In the genomic region with DNA sequence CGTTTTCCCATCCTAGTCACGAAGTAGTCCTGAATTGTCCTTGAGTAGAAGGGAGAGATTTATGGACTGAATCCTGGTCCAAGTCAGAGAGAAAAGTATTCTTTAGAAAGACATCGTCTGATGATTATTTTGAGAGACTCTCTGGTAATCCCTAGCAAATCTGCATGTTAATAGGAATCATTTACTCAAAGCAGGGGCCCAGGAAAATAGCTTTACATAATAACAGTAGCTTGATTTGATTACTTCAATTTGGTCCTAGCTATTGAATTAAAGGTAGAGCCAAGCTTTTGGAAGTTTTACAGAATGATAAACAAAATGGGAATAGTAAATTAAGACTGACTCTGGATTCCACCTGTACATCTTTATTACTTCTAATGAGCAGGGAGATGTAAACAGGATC, we compare ENCODE assay signal across 15 cellular contexts.
DNase-seq lines count a peak whose midpoint lies in the region; FAIRE-seq and TF ChIP-seq lines count a peak whose summit lies in the region.
"Had no signal": no experiment of that assay in that cellular context is flagged by ENCODE, and none has a peak within 500 bp of the region (broad histone marks: within the 10 kb centered on the region; RNA-seq: fewer than 3 reads in every experiment).

No MANE protein-coding gene starts in this region.

- peaks cover 43 to 54% of the 10 kb centered on the region in 2 experiments for H3K4me1 Mint-ChIP-seq in H9
- H3K4me1 Mint-ChIP-seq: B cell had no signal

- POLR2A ChIA-PET in H1 (lab: Charles Lee; ENCODE audit: partially characterized antibody): no interaction called here

- no peak overlapping the region for H3K56ac ChIP-seq in H9 (ENCODE audit: insufficient read length, low read depth, low read length)
- no peak overlapping the region for H3K56ac ChIP-seq in H1 (replicated peaks; ENCODE audit: insufficient read length, low read depth, low read length)

- H3K27ac Mint-ChIP-seq in H9: peak overlapping the region in 2 of 3 experiments; percentile 25 to 55; a peak in 4 of 7 replicates
- H3K27ac Mint-ChIP-seq: B cell; CD4-positive, alpha-beta T cell had no signal

- no peaks in the 10 kb centered on the region for H3K27me3 ChIP-seq in BLaER1 treated with 17β-estradiol and CSF1 and Interleukin-3, amounts not matched to agents 10 nM and 100 nM
- H3K27me3 ChIP-seq in H9 (ENCODE audit: insufficient read depth, low read length): no peaks in the 10 kb centered on the region
- no peaks in the 10 kb centered on the region; a peak in 1 of 7 replicates for H3K27me3 ChIP-seq in H1 (replicated peaks in 1 of 4; ENCODE audit: control insufficient read depth in 3 of 4, extremely low read depth in 1 of 4, insufficient read depth in 3 of 4, low read length in 3 of 4)
- H3K27me3 ChIP-seq in brain microvascular endothelial cell (replicated peaks): peaks cover 7% of the 10 kb centered on the region

- peaks cover 7 to 33% (median 12%) of the 10 kb centered on the region in 3 experiments for H3K36me3 Mint-ChIP-seq in H9 (ENCODE audit: insufficient read depth in 1 of 3, low read depth in 3 of 3)

- no peak for TF ChIP-seq EP300 in H1 (IDR thresholded peaks at IDR 0.05; ENCODE audit: borderline replicate concordance in 1 of 2, low read depth in 2 of 2, low read length in 2 of 2)

- H3K9me3 Mint-ChIP-seq in H9: peaks cover 23 to 25% of the 10 kb centered on the region in 2 experiments
- H3K9me3 Mint-ChIP-seq: CD4-positive, alpha-beta T cell had no signal

- TF ChIP-seq RAD21 in H1 (IDR thresholded peaks at IDR 0.05 in 1 of 2, conservative IDR thresholded peaks at IDR 0.05 in 1 of 2; ENCODE audit: low read depth in 2 of 2, low read length in 2 of 2): no peak

- no peak overlapping the region for H2AK5ac ChIP-seq in H9 (ENCODE audit: insufficient read length, low read length)
- H2AK5ac ChIP-seq in H1 (ENCODE audit: low read depth, low read length): no peak overlapping the region

- H3K27me3 Mint-ChIP-seq in H9 (ENCODE audit: low read depth): peaks cover 5% of the 10 kb centered on the region

- H4K8ac ChIP-seq in H9 (replicated peaks; ENCODE audit: insufficient read length, low read depth, low read length) (no peak overlapping the region), H1 (ENCODE audit: extremely low read depth, insufficient read depth, low read length) (no peak overlapping the region)

- H2BK20ac ChIP-seq in H9 (ENCODE audit: low read depth, low read length, poor library complexity, severe bottlenecking) (no peak overlapping the region), H1 (ENCODE audit: low read length) (no peak overlapping the region)

- H2BK120ac ChIP-seq in H9 (ENCODE audit: low read depth, low read length, poor library complexity, severe bottlenecking) (no peak overlapping the region), H1 (replicated peaks; ENCODE audit: low read depth, low read length) (no peak overlapping the region)

- H3K4ac ChIP-seq in H9 (ENCODE audit: low read depth, low read length) (no peak overlapping the region), H1 (replicated peaks; ENCODE audit: insufficient read length, low read depth, low read length) (no peak overlapping the region)

- H2BK5ac ChIP-seq in H9 (ENCODE audit: insufficient read length, low read length) (no peak overlapping the region), H1 (ENCODE audit: low read depth, low read length) (no peak overlapping the region)

- TF ChIP-seq POLR2A in H1 (IDR thresholded peaks at IDR 0.05; ENCODE audit: control extremely low read depth in 1 of 2, low read depth in 2 of 2, low read length in 2 of 2): no peak

- H2BK15ac ChIP-seq in H9 (ENCODE audit: low read depth, low read length): no peak overlapping the region
- no peak overlapping the region for H2BK15ac ChIP-seq in H1 (ENCODE audit: low read length)

- peaks cover 0 to 23% (median 8%) of the 10 kb centered on the region in 11 experiments; a peak in 14 of 22 replicates for H3K9me3 ChIP-seq in BLaER1 treated with 17β-estradiol and CSF1 and Interleukin-3, amounts not matched to agents 10 nM and 100 nM (replicated peaks in 1 of 11)
- no peaks in the 10 kb centered on the region for H3K9me3 ChIP-seq in H9 (ENCODE audit: control insufficient read depth, low read depth, low read length)
- peaks cover 4 to 5% of the 10 kb centered on the region in 2 experiments; a peak in 2 of 4 replicates for H3K9me3 ChIP-seq in H1 (ENCODE audit: insufficient read depth in 2 of 2, low read depth in 1 of 2, low read length in 1 of 2)
- H3K9me3 ChIP-seq: Caco-2, HAP-1 had no signal

- H2AFZ ChIP-seq in H9 (ENCODE audit: low read length): no peak overlapping the region
- no peak overlapping the region for H2AFZ ChIP-seq in H1 (ENCODE audit: low read length)

- H3K79me1 ChIP-seq in H9 (ENCODE audit: insufficient read depth, low read depth, low read length, poor library complexity, severe bottlenecking) (no peaks in the 10 kb centered on the region), H1 (ENCODE audit: low read depth, low read length) (no peaks in the 10 kb centered on the region)

- H3T11ph ChIP-seq in H9 (ENCODE audit: low read length): no peak overlapping the region

- no peaks in the 10 kb centered on the region for H3K36me3 ChIP-seq in BLaER1 treated with 17β-estradiol and CSF1 and Interleukin-3, amounts not matched to agents 10 nM and 100 nM
- H3K36me3 ChIP-seq in H1 (ENCODE audit: control insufficient read depth in 2 of 4, insufficient read depth in 4 of 4, low read length in 3 of 4) (no peaks in the 10 kb centered on the region), brain microvascular endothelial cell (replicated peaks) (no peaks in the 10 kb centered on the region)
- H3K36me3 ChIP-seq: HAP-1 had no signal

- DNase-seq in H9: no peak
- DNase-seq in H1 (ENCODE audit: low read depth in 1 of 2, low spot score in 2 of 2): no peak
- no peak for DNase-seq in brain microvascular endothelial cell
- no peak for DNase-seq in glomerular visceral epithelial cell (ENCODE audit: extremely low spot score)
- no peak for DNase-seq in NCI-H2196 (lab: John Stamatoyannopoulos, UW; ENCODE audit: unreplicated experiment)
- DNase-seq: Caco-2; CD4-positive, alpha-beta T cell; GOT3 had no signal

- CTCF ChIA-PET in H1 (lab: Charles Lee; ENCODE audit: partially characterized antibody): interaction anchor here (0.7 to 1.6 kb wide), 8 partner anchors 14 to 162 kb away, joined by 3 to 4 read pairs (median 4); no protein-coding TSS in a partner anchor

- FAIRE-seq in H1 (lab: Jason Lieb, UNC): no peak
- FAIRE-seq: G401.6, GM12892 had no signal

- no peak overlapping the region for H3K9ac ChIP-seq in BLaER1 treated with 17β-estradiol and CSF1 and Interleukin-3, amounts not matched to agents 10 nM and 100 nM
- no peak overlapping the region for H3K9ac ChIP-seq in H9 (ENCODE audit: extremely low read depth, insufficient read length, low read length)
- H3K9ac ChIP-seq in H1 (replicated peaks in 1 of 4; ENCODE audit: extremely low read depth in 1 of 4, low read depth in 3 of 4, low read length in 3 of 4): no peak overlapping the region

- H2BK12ac ChIP-seq in H9 (ENCODE audit: insufficient read length, low read depth, low read length) (no peak overlapping the region), H1 (ENCODE audit: low read depth, low read length) (no peak overlapping the region)

- in situ Hi-C loops in brain microvascular endothelial cell (cut with HindIII; ENCODE audit: low pct_ligation_motif_present, low sequenced_read_pairs): no loop called here

- H4K5ac ChIP-seq in H9 (ENCODE audit: insufficient read length, low read depth, low read length) (no peak overlapping the region), H1 (ENCODE audit: insufficient read length, low read depth, low read length) (no peak overlapping the region)

- H3K4me1 ChIP-seq in BLaER1 treated with 17β-estradiol and CSF1 and Interleukin-3, amounts not matched to agents 10 nM and 100 nM: peaks cover 7 to 32% (median 20%) of the 10 kb centered on the region in 10 experiments; a peak in 19 of 20 replicates
- H3K4me1 ChIP-seq in H9 (ENCODE audit: insufficient read depth, low read length) (peaks cover 9% of the 10 kb centered on the region; the same call in 1 of the 2 replicates), H1 (replicated peaks in 1 of 4; ENCODE audit: control insufficient read depth in 3 of 4, insufficient read depth in 4 of 4, low read length in 3 of 4) (peaks cover 0 to 7% (median 2%) of the 10 kb centered on the region in 4 experiments; a peak in 4 of 7 replicates)
- H3K4me1 ChIP-seq: Caco-2 had no signal

- H3K4me3 ChIP-seq in BLaER1 treated with 17β-estradiol and CSF1 and Interleukin-3, amounts not matched to agents 10 nM and 100 nM: no peak overlapping the region
- H3K4me3 ChIP-seq in H1 (ENCODE audit: extremely low read depth in 1 of 4, insufficient read depth in 2 of 4, low read depth in 3 of 4, low read length in 4 of 4) (no peak overlapping the region), brain microvascular endothelial cell (ENCODE audit: low read depth, low read length) (no peak overlapping the region)
- H3K4me3 ChIP-seq: HAP-1 had no signal

- H3K14ac ChIP-seq in H9 (ENCODE audit: insufficient read depth, low read length) (no peak overlapping the region), H1 (ENCODE audit: insufficient read length) (no peak overlapping the region)

- 0 out of 5 replicates have a peak overlapping the region, but pooled peaks of 1 of the 2 experiments have one; percentile 24 for H3K4me3 Mint-ChIP-seq in H9
- H3K4me3 Mint-ChIP-seq: B cell; CD4-positive, alpha-beta T cell had no signal

- H3K79me2 ChIP-seq in H9 (ENCODE audit: insufficient read depth, low read length) (no peaks in the 10 kb centered on the region), H1 (ENCODE audit: control insufficient read depth in 1 of 2, insufficient read depth in 2 of 2, low read length in 2 of 2) (no peaks in the 10 kb centered on the region)

- H3K27ac ChIP-seq in BLaER1 treated with 17β-estradiol and CSF1 and Interleukin-3, amounts not matched to agents 10 nM and 100 nM: no peak overlapping the region
- H3K27ac ChIP-seq in H9 (ENCODE audit: insufficient read length, low read depth, low read length): no peak overlapping the region
- no peak overlapping the region for H3K27ac ChIP-seq in H1 (ENCODE audit: low read depth, low read length)
- no peak overlapping the region for H3K27ac ChIP-seq in brain microvascular endothelial cell
- H3K27ac ChIP-seq: C4-2B, HL-60 had no signal

- H4K91ac ChIP-seq in H9 (ENCODE audit: insufficient read length, low read depth, low read length) (no peak overlapping the region), H1 (replicated peaks; ENCODE audit: insufficient read length, low read length) (no peak overlapping the region)

- H3K4me2 ChIP-seq in BLaER1 treated with 17β-estradiol and CSF1 and Interleukin-3, amounts not matched to agents 10 nM and 100 nM: peak overlapping the region in 7 of 11 experiments; percentile 17 to 61 (median 51); a peak in 8 of 22 replicates
- H3K4me2 ChIP-seq in H9 (ENCODE audit: insufficient read depth, insufficient read length, low read length): no peak overlapping the region
- peak overlapping the region; percentile 13 to 36; a peak in 2 of 4 replicates for H3K4me2 ChIP-seq in H1 (ENCODE audit: insufficient read depth in 1 of 2, low read depth in 2 of 2, low read length in 2 of 2)

- TF ChIP-seq CTCF in H9 (conservative IDR thresholded peaks at IDR 0.05) (no peak), H1 (IDR thresholded peaks at IDR 0.05; ENCODE audit: control extremely low read depth in 1 of 3, insufficient read depth in 1 of 3, low read depth in 1 of 3, low read length in 3 of 3) (no peak), brain microvascular endothelial cell (IDR thresholded peaks at IDR 0.05; ENCODE audit: low read depth, low read length, missing control alignments) (no peak)

- WGBS in H9 (ENCODE audit: extremely low coverage, insufficient read length, low lambda C conversion rate): no CpG with 5 or more reads among the region's 3 CpGs
- WGBS in H1 (ENCODE audit: extremely low coverage in 1 of 2, insufficient coverage in 1 of 2, insufficient read length in 1 of 2, insufficient replicate concordance in 2 of 2, low coverage in 1 of 2, low lambda C conversion rate in 2 of 2, missing lambda C conversion rate in 1 of 2), 2 experiments: 55% methylated on average over 3 of the region's 3 CpGs; no CpG with 5 or more reads in 1 of the 2 experiments

- H3K18ac ChIP-seq in H9 (ENCODE audit: insufficient read length, low read depth, low read length) (no peak overlapping the region), H1 (ENCODE audit: extremely low read depth, low read length) (0 out of 2 replicates have a peak overlapping the region, but pooled peaks have one; percentile 56)

- no peaks in the 10 kb centered on the region for H4K20me1 ChIP-seq in BLaER1 treated with 17β-estradiol and CSF1 and Interleukin-3, amounts not matched to agents 10 nM and 100 nM
- H4K20me1 ChIP-seq in H9 (ENCODE audit: control insufficient read depth, insufficient read depth, insufficient read length) (no peaks in the 10 kb centered on the region), H1 (replicated peaks in 1 of 2; ENCODE audit: control insufficient read depth in 1 of 2, insufficient read depth in 2 of 2, low read length in 2 of 2) (no peaks in the 10 kb centered on the region)

- no peaks in the 10 kb centered on the region for H3K23me2 ChIP-seq in H9 (ENCODE audit: insufficient read length, low read depth, low read length, poor library complexity, severe bottlenecking)
- no peaks in the 10 kb centered on the region for H3K23me2 ChIP-seq in H1 (ENCODE audit: low read depth, low read length)

- H3K23ac ChIP-seq in H9 (ENCODE audit: insufficient read length, low read depth, low read length) (no peak overlapping the region), H1 (ENCODE audit: insufficient read length) (no peak overlapping the region)
